In the genomic region with DNA sequence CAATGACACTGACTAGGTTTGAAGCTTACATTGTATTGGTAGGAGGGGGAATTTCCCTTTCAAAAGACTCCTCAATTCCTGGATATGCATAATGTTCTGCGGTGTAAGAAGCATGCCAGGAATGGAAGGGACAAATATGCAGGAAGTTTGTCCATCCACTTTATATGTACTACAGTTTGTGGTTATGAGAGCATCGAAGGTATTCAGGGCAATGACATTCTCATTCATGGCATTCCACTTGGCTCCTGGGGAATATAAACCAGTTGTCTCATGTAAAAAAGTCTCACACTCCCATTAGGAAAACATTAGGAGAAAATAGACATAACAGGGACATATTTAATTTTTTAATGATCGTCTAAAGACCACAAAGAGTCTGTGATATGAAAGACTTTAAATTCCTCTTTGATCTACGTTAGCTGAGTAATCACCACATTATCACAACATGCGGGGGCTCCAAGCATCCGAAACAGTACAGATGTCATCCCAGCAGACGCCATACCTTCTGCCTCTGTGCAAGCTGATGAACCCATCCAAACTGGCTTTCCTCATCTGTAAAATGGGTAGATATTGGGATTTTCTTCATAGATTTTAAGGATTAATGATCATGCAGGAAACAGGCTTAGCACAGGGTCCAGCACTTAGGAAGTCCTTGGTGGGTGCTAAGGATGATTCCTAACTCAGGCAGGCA, we compare ENCODE assay signal across 14 cellular contexts.
DNase-seq lines count a peak whose midpoint lies in the region; ATAC-seq, FAIRE-seq and TF ChIP-seq lines count a peak whose summit lies in the region.
"Had no signal": no experiment of that assay in that cellular context is flagged by ENCODE, and none has a peak within 500 bp of the region (broad histone marks: within the 10 kb centered on the region; RNA-seq: fewer than 3 reads in every experiment).

No MANE protein-coding gene starts in this region.

- peak overlapping the region; percentile 97 for H2BK20ac ChIP-seq in IMR-90 (ENCODE audit: low read depth, low read length)

- TF ChIP-seq POLR2A in IMR-90 (IDR thresholded peaks at IDR 0.05; ENCODE audit: low read depth, low read length) = no peak

- FAIRE-seq in bronchial epithelial cell (lab: Jason Lieb, UNC) = no peak
- FAIRE-seq: frontal cortex had no signal

- no CpG with 5 or more reads among the region's 7 CpGs for WGBS in IMR-90 (ENCODE audit: extremely low coverage in 2 of 2, insufficient read length in 1 of 2), 2 experiments
- WGBS in lung, 2 donors = 72 to 84% methylated on average over 7 of the region's 7 CpGs

- peak overlapping the region; percentile 76 for H3K56ac ChIP-seq in IMR-90 (ENCODE audit: extremely low read depth, insufficient read depth, low read length)

- no peak overlapping the region for H3K4me3 Mint-ChIP-seq in activated CD4-positive, alpha-beta memory T cell treated with anti-CD3 and anti-CD28 coated beads, Interleukin-2, amount 10 ng/mL, durations not matched to agents 7 days and 5 days
- H3K4me3 Mint-ChIP-seq: CD14-positive monocyte, WTC11 had no signal

- CTCF ChIA-PET in IMR-90 (lab: Yijun Ruan, JAX) = no interaction called here
- CTCF ChIA-PET in activated CD4-positive, alpha-beta memory T cell treated with anti-CD3 and anti-CD28 coated beads, Interleukin-2, amount 10 ng/mL, durations not matched to agents 7 days and 5 days (lab: Charles Lee) = no interaction called here

- H3K14ac ChIP-seq in IMR-90 (replicated peaks; ENCODE audit: low read depth, low read length) = peak overlapping the region; percentile 87

- in situ Hi-C loops in IMR-90 (cut with MboI; ENCODE audit: low sequenced_read_pairs) = no loop called here

- peak overlapping the region; percentile 86 for H2BK5ac ChIP-seq in IMR-90 (ENCODE audit: low read depth, low read length, poor library complexity, severe bottlenecking)

- dilution Hi-C loops in IMR-90 (cut with HindIII; ENCODE audit: low sequenced_read_pairs, unreplicated experiment) = no loop called here

- H3K9ac ChIP-seq in IMR-90 (ENCODE audit: low read depth, low read length) = no peak overlapping the region

- no peak for TF ChIP-seq RAD21 in IMR-90 (IDR thresholded peaks at IDR 0.05; ENCODE audit: low read length)

- POLR2A ChIA-PET in IMR-90 (lab: Charles Lee; ENCODE audit: unreplicated experiment) = no interaction called here
- POLR2A ChIA-PET in activated CD4-positive, alpha-beta memory T cell treated with anti-CD3 and anti-CD28 coated beads, Interleukin-2, amount 10 ng/mL, durations not matched to agents 7 days and 5 days (lab: Charles Lee) = no interaction called here

- H3K36me3 ChIP-seq in IMR-90 (ENCODE audit: control insufficient read depth, insufficient read depth, low read length) (no peaks in the 10 kb centered on the region), bronchial epithelial cell (ENCODE audit: control insufficient read depth, insufficient read depth, low read length) (no peaks in the 10 kb centered on the region), lung (ENCODE audit: control insufficient read depth in 2 of 2, insufficient read depth in 2 of 2, low read length in 2 of 2) (no peaks in the 10 kb centered on the region)
- H3K36me3 ChIP-seq: cardiac muscle cell had no signal

- H2AK9ac ChIP-seq in IMR-90 (replicated peaks; ENCODE audit: low read depth, low read length, poor library complexity) = no peak overlapping the region

- no peak overlapping the region for H3K4me3 ChIP-seq in AG09309 (ENCODE audit: control insufficient read depth, low read depth, low read length)
- H3K4me3 ChIP-seq in IMR-90 (ENCODE audit: insufficient read depth, low read depth, low read length) = no peak overlapping the region
- no peak overlapping the region for H3K4me3 ChIP-seq in bronchial epithelial cell (ENCODE audit: low read depth, low read length)
- no peak overlapping the region for H3K4me3 ChIP-seq in lung
- H3K4me3 ChIP-seq: cardiac muscle cell had no signal

- peak overlapping the region; percentile 96 for H2BK15ac ChIP-seq in IMR-90 (ENCODE audit: low read depth, low read length)

- peak overlapping the region; percentile 91 for H3K18ac ChIP-seq in IMR-90 (ENCODE audit: low read depth, low read length)

- H4K91ac ChIP-seq in IMR-90 (ENCODE audit: insufficient read depth, low read depth, low read length) = peak overlapping the region; percentile 98

- H4K8ac ChIP-seq in IMR-90 (ENCODE audit: low read depth in 2 of 2, low read length in 2 of 2) = peak overlapping the region; percentile 89 to 95

- H2BK120ac ChIP-seq in IMR-90 (ENCODE audit: low read depth, low read length) = peak overlapping the region; percentile 96

- H3K27me3 ChIP-seq in IMR-90 (ENCODE audit: control insufficient read depth, insufficient read depth, low read length) (no peaks in the 10 kb centered on the region), bronchial epithelial cell (ENCODE audit: control insufficient read depth, insufficient read depth, low read length) (no peaks in the 10 kb centered on the region), lung (ENCODE audit: control insufficient read depth, insufficient read depth) (no peaks in the 10 kb centered on the region)
- H3K27me3 ChIP-seq: cardiac muscle cell had no signal

- no peaks in the 10 kb centered on the region for H4K20me1 ChIP-seq in IMR-90 (ENCODE audit: insufficient read depth, low read length)

- H3K27me3 Mint-ChIP-seq in activated CD4-positive, alpha-beta memory T cell treated with anti-CD3 and anti-CD28 coated beads, Interleukin-2, amount 10 ng/mL, durations not matched to agents 7 days and 5 days = no peaks in the 10 kb centered on the region

- BruUV-seq in IMR-90 (replicated peaks; lab: Mats Ljungman, UMichigan) = no TSS peak

- H3K27ac Mint-ChIP-seq in activated CD4-positive, alpha-beta memory T cell treated with anti-CD3 and anti-CD28 coated beads, Interleukin-2, amount 10 ng/mL, durations not matched to agents 7 days and 5 days = no peak overlapping the region
- H3K27ac Mint-ChIP-seq: CD14-positive monocyte, WTC11 had no signal

- peak overlapping the region; percentile 99 for H3K4ac ChIP-seq in IMR-90 (ENCODE audit: low read depth, low read length)

- DNase-seq in AG09309 (ENCODE audit: low read depth) (peak; percentile 97), IMR-90 (peak; percentile 98), bronchial epithelial cell (ENCODE audit: low read depth) (peak; percentile 84), lung (ENCODE audit: low spot score) (no peak), NCI-H2029 treated with DMSO at 0.1 percent for 48 hours (lab: John Stamatoyannopoulos, UW) (no peak), NCI-H774 (lab: John Stamatoyannopoulos, UW) (no peak)
- DNase-seq in activated CD4-positive, alpha-beta memory T cell treated with anti-CD3 and anti-CD28 coated beads, Interleukin-2, amount 10 ng/mL, durations not matched to agents 7 days and 5 days = no peak
- DNase-seq: left ventricle myocardium superior, NCI-H345 had no signal

- H3K23ac ChIP-seq in IMR-90 (ENCODE audit: low read depth, low read length) = peak overlapping the region; percentile 78

- peak overlapping the region; percentile 84 for H3K27ac ChIP-seq in IMR-90 (ENCODE audit: insufficient read depth, low read length)
- H3K27ac ChIP-seq in lung (ENCODE audit: low read depth in 1 of 2, low read length in 1 of 2) = no peak overlapping the region
- H3K27ac ChIP-seq: cardiac muscle cell had no signal

- H3K4me1 Mint-ChIP-seq in activated CD4-positive, alpha-beta memory T cell treated with anti-CD3 and anti-CD28 coated beads, Interleukin-2, amount 10 ng/mL, durations not matched to agents 7 days and 5 days = no peaks in the 10 kb centered on the region
- H3K4me1 Mint-ChIP-seq: CD14-positive monocyte had no signal

- H3K9me3 Mint-ChIP-seq in activated CD4-positive, alpha-beta memory T cell treated with anti-CD3 and anti-CD28 coated beads, Interleukin-2, amount 10 ng/mL, durations not matched to agents 7 days and 5 days = peaks cover 4% of the 10 kb centered on the region

- H4K5ac ChIP-seq in IMR-90 (ENCODE audit: low read depth, low read length) = peak overlapping the region; percentile 4; the same call in 1 of the 2 replicates

- H3K79me1 ChIP-seq in IMR-90 (ENCODE audit: low read depth in 1 of 2, low read length in 2 of 2) = peaks cover 0 to 14% of the 10 kb centered on the region in 2 experiments; a peak in 2 of 4 replicates

- ATAC-seq in IMR-90 (ENCODE audit: low read depth) (peak; percentile 85), lung (ENCODE audit: insufficient read depth, low FRiP score) (peak; percentile 81), GM18517 (IDR thresholded peaks at IDR 0.05; ENCODE audit: unreplicated experiment) (no peak)
- ATAC-seq: left ventricle myocardium superior, WTC11 had no signal

- H3K36me3 Mint-ChIP-seq in activated CD4-positive, alpha-beta memory T cell treated with anti-CD3 and anti-CD28 coated beads, Interleukin-2, amount 10 ng/mL, durations not matched to agents 7 days and 5 days (ENCODE audit: low read depth) = no peaks in the 10 kb centered on the region
- H3K36me3 Mint-ChIP-seq: CD14-positive monocyte, WTC11 had no signal

- TF ChIP-seq CTCF in AG09309 (IDR thresholded peaks at IDR 0.05; ENCODE audit: control insufficient read depth, insufficient read depth, low read depth, low read length, missing control alignments) (no peak), IMR-90 (conservative IDR thresholded peaks at IDR 0.05; ENCODE audit: low read depth, low read length) (no peak), bronchial epithelial cell (IDR thresholded peaks at IDR 0.05; ENCODE audit: insufficient read depth, low read length, severe bottlenecking) (no peak), lung (IDR thresholded peaks at IDR 0.05; ENCODE audit: control extremely low read depth, extremely low read depth) (no peak)

- H3K4me1 ChIP-seq in IMR-90 (ENCODE audit: control insufficient read depth, insufficient read depth, low read length) (peaks cover 13% of the 10 kb centered on the region), lung (ENCODE audit: control insufficient read depth in 2 of 2, insufficient read depth in 2 of 2, low read length in 2 of 2) (peaks cover 0 to 1% of the 10 kb centered on the region in 2 donors)

- intact Hi-C loops in IMR-90 (cut with micrococcal nuclease) = loop anchor here (5.0 kb wide), 1 partner anchor 670 kb away; no protein-coding TSS in a partner anchor

- H3K9me3 ChIP-seq in IMR-90 (ENCODE audit: control insufficient read depth, insufficient read depth, low read length) (no peaks in the 10 kb centered on the region; the same call in 1 of the 2 replicates), lung (ENCODE audit: control insufficient read depth in 2 of 2, insufficient read depth in 1 of 2, low read length in 1 of 2) (no peaks in the 10 kb centered on the region)

- peaks cover 24% of the 10 kb centered on the region for H3K9me1 ChIP-seq in IMR-90 (ENCODE audit: insufficient read depth, low read length)

- H2AFZ ChIP-seq in IMR-90 (replicated peaks; ENCODE audit: low read length, poor library complexity) = no peak overlapping the region

- H3K4me2 ChIP-seq in IMR-90 (ENCODE audit: low read depth, low read length) = peak overlapping the region; percentile 37; the same call in 1 of the 2 replicates

- H2AK5ac ChIP-seq in IMR-90 (ENCODE audit: low read depth, low read length) = peak overlapping the region; percentile 97

TF ChIP-seq in IMR-90, 13 proteins besides CTCF, POLR2A, EP300 and RAD21 (continues in another document):
- TF ChIP-seq NFE2L2 (IDR thresholded peaks at IDR 0.05; ENCODE audit: low read depth, low read length) = no peak
- no peak for TF ChIP-seq SMC3 (IDR thresholded peaks at IDR 0.05; ENCODE audit: low read depth, low read length)

Comparison
In these comparisons a context has a peak if more than half of its experiments do, and no peak if none do; other contexts are left out.
1. DNase-seq: peak in AG09309 (single experiment), IMR-90 (single experiment) and bronchial epithelial cell (single experiment); none in lung (single experiment), activated CD4-positive, alpha-beta memory T cell treated with anti-CD3 and anti-CD28 coated beads, Interleukin-2, amount 10 ng/mL, durations not matched to agents 7 days and 5 days (single experiment), NCI-H2029 treated with DMSO at 0.1 percent for 48 hours (single experiment) and NCI-H774 (single experiment).